ENCODE assay signal across 10 cellular contexts in the genomic region with DNA sequence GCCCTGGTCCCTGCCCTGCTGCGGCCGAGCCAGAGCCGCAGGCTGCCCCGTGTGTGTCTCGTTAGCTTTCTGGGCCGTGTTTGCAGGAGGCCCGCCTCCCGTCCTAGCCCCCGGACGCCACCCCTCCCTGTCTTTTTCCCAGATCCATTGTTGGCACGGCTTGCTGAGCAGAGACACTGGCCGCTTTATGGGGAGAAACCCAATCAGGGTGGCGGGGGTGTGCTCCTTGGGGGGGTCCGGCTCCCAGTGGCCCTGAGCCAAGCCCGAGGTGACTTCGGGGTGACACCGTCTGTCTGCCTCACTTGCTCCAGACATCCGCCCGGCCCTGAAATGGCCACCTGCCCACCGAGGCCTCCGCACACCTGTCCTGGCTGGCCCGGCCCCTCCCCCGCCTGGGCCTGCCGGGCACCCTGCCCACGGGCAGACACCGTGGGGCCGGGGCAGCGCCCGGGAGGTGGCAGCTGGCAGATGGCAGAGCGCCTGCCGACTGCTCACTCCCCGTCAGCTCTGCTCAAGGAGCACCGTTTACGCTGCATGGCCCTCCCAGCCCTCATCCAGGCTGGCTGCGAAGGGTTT. TPM values are rescaled to one million over a fixed set of nuclear protein-coding genes. Genes with fewer than 3 reads are reported as not detected.
DNase-seq lines count a peak whose midpoint lies in the region; ATAC-seq, FAIRE-seq and TF ChIP-seq lines count a peak whose summit lies in the region.
"Had no signal": no experiment of that assay in that cellular context is flagged by ENCODE, and none has a peak within 500 bp of the region (broad histone marks: within the 10 kb centered on the region; RNA-seq: fewer than 3 reads in every experiment).

No MANE protein-coding gene starts in this region.

- H4K8ac ChIP-seq in IMR-90 (ENCODE audit: low read depth in 2 of 2, low read length in 2 of 2): no peak overlapping the region

- H3K4me1 ChIP-seq in IMR-90 (ENCODE audit: control insufficient read depth, insufficient read depth, low read length) (peaks cover 40% of the 10 kb centered on the region), adipocyte (ENCODE audit: control insufficient read depth, insufficient read depth, low read length) (peaks cover 85% of the 10 kb centered on the region), small intestine (ENCODE audit: control insufficient read depth in 2 of 2, insufficient read depth in 1 of 2, low read depth in 1 of 2, low read length in 1 of 2) (peaks cover 13 to 16% of the 10 kb centered on the region in 2 donors)

- H3K56ac ChIP-seq in IMR-90 (ENCODE audit: extremely low read depth, insufficient read depth, low read length): no peak overlapping the region

- H3K27ac ChIP-seq in IMR-90 (ENCODE audit: insufficient read depth, low read length): no peak overlapping the region
- peak overlapping the region; percentile 22 to 76 for H3K27ac ChIP-seq in small intestine (ENCODE audit: low read depth in 1 of 2, low read length in 1 of 2)

- TF ChIP-seq RAD21 in IMR-90 (IDR thresholded peaks at IDR 0.05; ENCODE audit: low read length): no peak

- TF ChIP-seq CTCF in IMR-90 (conservative IDR thresholded peaks at IDR 0.05; ENCODE audit: low read depth, low read length): no peak

- H2BK20ac ChIP-seq in IMR-90 (ENCODE audit: low read depth, low read length): no peak overlapping the region

- no peak overlapping the region for H2AFZ ChIP-seq in IMR-90 (replicated peaks; ENCODE audit: low read length, poor library complexity)

- no peak for TF ChIP-seq POLR2A in IMR-90 (IDR thresholded peaks at IDR 0.05; ENCODE audit: low read depth, low read length)

- POLR2A ChIA-PET in IMR-90 (lab: Charles Lee; ENCODE audit: unreplicated experiment): no interaction called here

- H4K20me1 ChIP-seq in IMR-90 (ENCODE audit: insufficient read depth, low read length): peaks cover 55% of the 10 kb centered on the region

- peaks cover 5% of the 10 kb centered on the region; the same call in 1 of the 2 replicates for H3K9me1 ChIP-seq in IMR-90 (ENCODE audit: insufficient read depth, low read length)

- in situ Hi-C loops in IMR-90 (cut with MboI; ENCODE audit: low sequenced_read_pairs): no loop called here

- peak overlapping the region; percentile 50 for H2AK9ac ChIP-seq in IMR-90 (replicated peaks; ENCODE audit: low read depth, low read length, poor library complexity)

- H2BK5ac ChIP-seq in IMR-90 (ENCODE audit: low read depth, low read length, poor library complexity, severe bottlenecking): no peak overlapping the region

- H3K4me3 ChIP-seq in IMR-90 (ENCODE audit: insufficient read depth, low read depth, low read length): no peak overlapping the region
- no peak overlapping the region for H3K4me3 ChIP-seq in adipocyte (ENCODE audit: low read length)
- H3K4me3 ChIP-seq in small intestine (ENCODE audit: low read depth in 1 of 2, low read length in 2 of 2): no peak overlapping the region

- dilution Hi-C loops in IMR-90 (cut with HindIII; ENCODE audit: low sequenced_read_pairs, unreplicated experiment): no loop called here

- no peak overlapping the region for H2AK5ac ChIP-seq in IMR-90 (ENCODE audit: low read depth, low read length)

- no peak overlapping the region for H3K23ac ChIP-seq in IMR-90 (ENCODE audit: low read depth, low read length)

- no TSS peak for BruUV-seq in IMR-90 (replicated peaks; lab: Mats Ljungman, UMichigan)

- H2BK15ac ChIP-seq in IMR-90 (ENCODE audit: low read depth, low read length): no peak overlapping the region

- ATAC-seq in IMR-90 (ENCODE audit: low read depth) (no peak), GM18511 (IDR thresholded peaks at IDR 0.05; ENCODE audit: unreplicated experiment) (no peak), HG03378 (IDR thresholded peaks at IDR 0.05; ENCODE audit: unreplicated experiment) (no peak)

- H3K36me3 ChIP-seq in IMR-90 (ENCODE audit: control insufficient read depth, insufficient read depth, low read length) (peaks cover 69% of the 10 kb centered on the region), adipocyte (ENCODE audit: control insufficient read depth, insufficient read depth, low read length, severe bottlenecking) (peaks cover 78% of the 10 kb centered on the region), small intestine (ENCODE audit: control insufficient read depth in 2 of 2, insufficient read depth in 2 of 2, low read length in 2 of 2) (peaks cover 5 to 10% of the 10 kb centered on the region in 2 donors)

- H4K5ac ChIP-seq in IMR-90 (ENCODE audit: low read depth, low read length): no peak overlapping the region

- peaks cover 22 to 75% of the 10 kb centered on the region in 2 experiments for H3K79me1 ChIP-seq in IMR-90 (ENCODE audit: low read depth in 1 of 2, low read length in 2 of 2)

- H3K9ac ChIP-seq in IMR-90 (ENCODE audit: low read depth, low read length) (no peak overlapping the region), adipocyte (ENCODE audit: low read length) (peak overlapping the region; percentile 72)

- H3K9me3 ChIP-seq in IMR-90 (ENCODE audit: control insufficient read depth, insufficient read depth, low read length): no peaks in the 10 kb centered on the region
- H3K9me3 ChIP-seq in adipocyte (ENCODE audit: control insufficient read depth, low read length): no peaks in the 10 kb centered on the region
- H3K9me3 ChIP-seq in small intestine (ENCODE audit: control insufficient read depth, low read depth): no peaks in the 10 kb centered on the region

- no peak overlapping the region for H3K4ac ChIP-seq in IMR-90 (ENCODE audit: low read depth, low read length)

- no peak overlapping the region for H3K4me2 ChIP-seq in IMR-90 (ENCODE audit: low read depth, low read length)

- H3K27me3 ChIP-seq in IMR-90 (ENCODE audit: control insufficient read depth, insufficient read depth, low read length) (no peaks in the 10 kb centered on the region), adipocyte (replicated peaks; ENCODE audit: control insufficient read depth, insufficient read depth, low read length) (no peaks in the 10 kb centered on the region), small intestine (ENCODE audit: control insufficient read depth in 2 of 2, insufficient read depth in 2 of 2, low read length in 2 of 2) (no peaks in the 10 kb centered on the region)

- intact Hi-C loops in IMR-90 (cut with micrococcal nuclease): no loop called here

- CTCF ChIA-PET in IMR-90 (lab: Yijun Ruan, JAX): no interaction called here

- no peak overlapping the region for H3K14ac ChIP-seq in IMR-90 (replicated peaks; ENCODE audit: low read depth, low read length)

- WGBS in IMR-90 (ENCODE audit: extremely low coverage in 2 of 2, insufficient read length in 1 of 2), 2 experiments: 75% methylated on average over 20 of the region's 35 CpGs; no CpG with 5 or more reads in 1 of the 2 experiments
- WGBS in small intestine, 3 donors: 17 to 51% (median 33%) methylated on average over 28 to 35 of the region's 35 CpGs

- no peak overlapping the region for H4K91ac ChIP-seq in IMR-90 (ENCODE audit: insufficient read depth, low read depth, low read length)

- no peak overlapping the region for H2BK120ac ChIP-seq in IMR-90 (ENCODE audit: low read depth, low read length)

- DNase-seq in IMR-90: no peak
- DNase-seq in adipocyte (ENCODE audit: low read depth): no peak
- DNase-seq in hypothalamus (lab: John Stamatoyannopoulos, UW): peak in 47 of 51 donors; percentile 25 to 92 (median 77)
- DNase-seq in small intestine: peak; percentile 58
- DNase-seq in activated naive CD4-positive, alpha-beta T cell (lab: John Stamatoyannopoulos, UW): no peak
- DNase-seq in T-helper 2 cell: no peak
- DNase-seq: cortex of kidney, Kasumi-1 had no signal

- no peak for FAIRE-seq in small intestine (lab: Jason Lieb, UNC)

- no peak overlapping the region for H3K18ac ChIP-seq in IMR-90 (ENCODE audit: low read depth, low read length)

TF ChIP-seq in IMR-90, 13 proteins besides CTCF, POLR2A, EP300 and RAD21:
- TF ChIP-seq FOS (IDR thresholded peaks at IDR 0.05; ENCODE audit: low read depth, low read length) (no peak), RFX5 (IDR thresholded peaks at IDR 0.05; ENCODE audit: low read depth, low read length) (no peak)

RNA-seq across cellular contexts. Expression of a gene that starts 43.1 kb away (rescaled TPM):
- 6.1 and 7.0 TPM in 2 replicates for total RNA-seq in IMR-90 (2012; rRNA removed)
- polyA plus RNA-seq in IMR-90 (2012; rRNA removed) (3.1 and 3.3 TPM in 2 replicates), small intestine (10 to 100 TPM; 19.9 to 24.0 (median 21.9) TPM)
- 3.2 and 3.3 TPM in 2 replicates for polyA plus RNA-seq in IMR-90 (2012; cell fraction: cytosol; rRNA removed)
- 3.0 and 5.9 TPM in 2 replicates for polyA plus RNA-seq in IMR-90 (2012; cell fraction: nucleus; rRNA removed; ENCODE audit: low replicate concordance)

Comparison
In these comparisons a context has a peak if more than half of its experiments do, and no peak if none do; other contexts are left out.
1. DNase-seq: peak in hypothalamus (47 of 51) and small intestine (single experiment); none in IMR-90 (single experiment), adipocyte (single experiment), activated naive CD4-positive, alpha-beta T cell (0 of 4) and T-helper 2 cell (0 of 5).